9 cellular contexts compared by ENCODE assay signal in genomic region chr6:73969982-73970960, GRCh38.
A peak's percentile ranks its signal among the peaks of the same experiment; 100 is the strongest.
DNase-seq lines count a peak whose midpoint lies in the region; TF ChIP-seq lines count a peak whose summit lies in the region.
"Had no signal": no experiment of that assay in that cellular context is flagged by ENCODE, and none has a peak within 500 bp of the region (broad histone marks: within the 10 kb centered on the region; RNA-seq: fewer than 3 reads in every experiment).

No MANE protein-coding gene starts in this region.

- no peak overlapping the region for H3K4me3 ChIP-seq in astrocyte of the spinal cord (ENCODE audit: low read depth, low read length)

- peak; percentile 67 for TF ChIP-seq CTCF in astrocyte of the spinal cord (IDR thresholded peaks at IDR 0.05; ENCODE audit: low read depth, low read length)

- H3K36me3 Mint-ChIP-seq in activated T-helper 2 cell treated with anti-CD3 and anti-CD28 coated beads, Interferon-gamma antibody, Interleukin-2, Interleukin-4, amounts not matched to agents 10 μg/mL and 5 μg/mL and 100 μg/mL, durations not matched to agents 14 hours and 24 hours and 36 hours (ENCODE audit: low read depth), result no peaks in the 10 kb centered on the region
- H3K36me3 Mint-ChIP-seq: activated naive CD8-positive, alpha-beta T cell had no signal

- H3K27ac Mint-ChIP-seq in activated T-helper 2 cell treated with anti-CD3 and anti-CD28 coated beads, Interferon-gamma antibody, Interleukin-2, Interleukin-4, amounts not matched to agents 10 μg/mL and 5 μg/mL and 100 μg/mL, durations not matched to agents 14 hours and 24 hours and 36 hours, result no peak overlapping the region
- H3K27ac Mint-ChIP-seq: activated naive CD8-positive, alpha-beta T cell had no signal

- H3K4me1 Mint-ChIP-seq in activated T-helper 2 cell treated with anti-CD3 and anti-CD28 coated beads, Interferon-gamma antibody, Interleukin-2, Interleukin-4, amounts not matched to agents 10 μg/mL and 5 μg/mL and 100 μg/mL, durations not matched to agents 14 hours and 24 hours and 36 hours (ENCODE audit: low read depth), result no peaks in the 10 kb centered on the region

- no peaks in the 10 kb centered on the region for H3K27me3 Mint-ChIP-seq in activated T-helper 2 cell treated with anti-CD3 and anti-CD28 coated beads, Interferon-gamma antibody, Interleukin-2, Interleukin-4, amounts not matched to agents 10 μg/mL and 5 μg/mL and 100 μg/mL, durations not matched to agents 14 hours and 24 hours and 36 hours (ENCODE audit: low read depth)
- H3K27me3 Mint-ChIP-seq: activated naive CD8-positive, alpha-beta T cell had no signal

- intact Hi-C loops in activated T-helper 2 cell treated with anti-CD3 and anti-CD28 coated beads, Interferon-gamma antibody, Interleukin-2, Interleukin-4, amounts not matched to agents 10 μg/mL and 5 μg/mL and 100 μg/mL, durations not matched to agents 14 hours and 24 hours and 36 hours (cut with micrococcal nuclease), result loop anchor here (2.0 kb wide), 1 partner anchor 1241 kb away; no protein-coding TSS in a partner anchor

- peak; percentile 32 for DNase-seq in SIG-M5 treated with dmso at 0.1 percent for 504 hours (lab: John Stamatoyannopoulos, UW; ENCODE audit: unreplicated experiment)
- DNase-seq in SIG-M5 (lab: John Stamatoyannopoulos, UW), result no peak
- DNase-seq in NCI-H1048 (lab: John Stamatoyannopoulos, UW), result peak; percentile 41
- peak; percentile 67 for DNase-seq in astrocyte of the spinal cord (ENCODE audit: low read depth, low spot score)
- peak; percentile 45 for DNase-seq in inferior parietal cortex (ENCODE audit: extremely low spot score)
- DNase-seq in activated T-helper 2 cell treated with anti-CD3 and anti-CD28 coated beads, Interferon-gamma antibody, Interleukin-2, Interleukin-4, amounts not matched to agents 10 μg/mL and 5 μg/mL and 100 μg/mL, durations not matched to agents 14 hours and 24 hours and 36 hours (ENCODE audit: low spot score), result no peak
- no peak for DNase-seq in HK-2 (ENCODE audit: unreplicated experiment)
- no peak for DNase-seq in COLO668 (lab: John Stamatoyannopoulos, UW; ENCODE audit: unreplicated experiment)

- in situ Hi-C loops in astrocyte of the spinal cord (cut with HindIII; ENCODE audit: low sequenced_read_pairs), result no loop called here

- H3K9me3 Mint-ChIP-seq in activated T-helper 2 cell treated with anti-CD3 and anti-CD28 coated beads, Interferon-gamma antibody, Interleukin-2, Interleukin-4, amounts not matched to agents 10 μg/mL and 5 μg/mL and 100 μg/mL, durations not matched to agents 14 hours and 24 hours and 36 hours, result no peaks in the 10 kb centered on the region

- H3K4me3 Mint-ChIP-seq in activated T-helper 2 cell treated with anti-CD3 and anti-CD28 coated beads, Interferon-gamma antibody, Interleukin-2, Interleukin-4, amounts not matched to agents 10 μg/mL and 5 μg/mL and 100 μg/mL, durations not matched to agents 14 hours and 24 hours and 36 hours (ENCODE audit: low read depth), result no peak overlapping the region
- H3K4me3 Mint-ChIP-seq: activated naive CD8-positive, alpha-beta T cell had no signal

Comparison
In these comparisons a context has a peak if more than half of its experiments do, and no peak if none do; other contexts are left out.
1. DNase-seq: peak in SIG-M5 treated with dmso at 0.1 percent for 504 hours (single experiment), NCI-H1048 (single experiment), astrocyte of the spinal cord (single experiment) and inferior parietal cortex (single experiment); none in SIG-M5 (single experiment), activated T-helper 2 cell treated with anti-CD3 and anti-CD28 coated beads, Interferon-gamma antibody, Interleukin-2, Interleukin-4, amounts not matched to agents 10 μg/mL and 5 μg/mL and 100 μg/mL, durations not matched to agents 14 hours and 24 hours and 36 hours (single experiment), HK-2 (single experiment) and COLO668 (single experiment).